ENCODE assay signal across 7 cellular contexts in the genomic region with DNA sequence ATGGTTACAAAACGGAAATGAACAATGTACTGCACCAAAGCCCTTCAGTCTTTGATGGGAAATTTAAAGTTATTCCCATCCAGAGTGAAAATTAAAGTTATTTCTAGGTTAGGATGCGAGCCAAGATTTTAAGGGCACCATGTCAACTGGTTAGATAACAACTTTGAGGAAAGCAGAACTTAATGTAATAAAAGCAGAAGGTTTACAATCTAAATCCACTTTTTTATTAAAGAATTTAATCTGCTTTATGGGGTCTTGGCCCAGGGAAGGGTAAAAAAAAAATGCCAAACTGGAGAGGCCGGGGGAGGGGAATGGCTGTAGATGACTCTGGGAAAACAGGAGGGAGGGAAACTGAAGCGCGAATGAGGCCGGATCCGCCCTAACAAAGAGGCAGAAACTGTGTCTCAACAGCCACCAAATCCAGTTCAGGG.
DNase-seq lines count a peak whose midpoint lies in the region; ATAC-seq, FAIRE-seq and TF ChIP-seq lines count a peak whose summit lies in the region.

No MANE protein-coding gene starts in this region.

- no peaks in the 10 kb centered on the region for H3K36me3 ChIP-seq in kidney (ENCODE audit: control insufficient read depth in 1 of 2, insufficient read depth in 2 of 2, low read length in 2 of 2)
- H3K36me3 ChIP-seq in stomach smooth muscle (ENCODE audit: control insufficient read depth in 2 of 2, insufficient read depth in 2 of 2, low read length in 2 of 2): no peaks in the 10 kb centered on the region

- FAIRE-seq in kidney (lab: Jason Lieb, UNC): no peak

- no peak for TF ChIP-seq EP300 in Ishikawa (IDR thresholded peaks at IDR 0.05; ENCODE audit: borderline replicate concordance)

- peaks cover 22 to 25% of the 10 kb centered on the region in 2 donors for H3K4me1 ChIP-seq in kidney (ENCODE audit: control insufficient read depth in 1 of 2, insufficient read depth in 1 of 2, low read depth in 1 of 2, low read length in 2 of 2)
- H3K4me1 ChIP-seq in stomach smooth muscle (ENCODE audit: control insufficient read depth, insufficient read depth, low read length): peaks cover 35% of the 10 kb centered on the region

- peaks cover 9% of the 10 kb centered on the region for H3K9me3 Mint-ChIP-seq in activated naive CD8-positive, alpha-beta T cell treated with anti-CD3 and anti-CD28 coated beads, Interleukin-2, amount 10 ng/mL, durations not matched to agents 7 days and 5 days

- H3K9me3 ChIP-seq in kidney (ENCODE audit: control insufficient read depth in 1 of 2, low read length in 2 of 2) (no peaks in the 10 kb centered on the region), stomach smooth muscle (ENCODE audit: control insufficient read depth in 2 of 2, low read length in 2 of 2) (no peaks in the 10 kb centered on the region)

- H3K27me3 ChIP-seq in stomach smooth muscle (ENCODE audit: control insufficient read depth in 1 of 2, insufficient read depth in 2 of 2, low read length in 2 of 2): no peaks in the 10 kb centered on the region

- H3K9ac ChIP-seq in kidney (ENCODE audit: low read length in 2 of 2) (peak overlapping the region in 1 of 2 donors; percentile 2), stomach smooth muscle (ENCODE audit: low read length in 2 of 2) (peak overlapping the region; percentile 37 to 56)

- peak overlapping the region; percentile 74 for H3K4me3 Mint-ChIP-seq in activated naive CD8-positive, alpha-beta T cell treated with anti-CD3 and anti-CD28 coated beads, Interleukin-2, amount 10 ng/mL, durations not matched to agents 7 days and 5 days

- peaks cover 37% of the 10 kb centered on the region for H3K4me1 Mint-ChIP-seq in activated naive CD8-positive, alpha-beta T cell treated with anti-CD3 and anti-CD28 coated beads, Interleukin-2, amount 10 ng/mL, durations not matched to agents 7 days and 5 days

- peak overlapping the region; percentile 97 for H3K27ac Mint-ChIP-seq in activated naive CD8-positive, alpha-beta T cell treated with anti-CD3 and anti-CD28 coated beads, Interleukin-2, amount 10 ng/mL, durations not matched to agents 7 days and 5 days

- POLR2A ChIA-PET in activated naive CD8-positive, alpha-beta T cell treated with anti-CD3 and anti-CD28 coated beads, Interleukin-2, amount 10 ng/mL, durations not matched to agents 7 days and 5 days (lab: Charles Lee): interaction anchor here (0.6 to 2.3 kb wide), 19 partner anchors 16 to 1560 kb away, joined by 3 to 32 read pairs (median 5); a partner anchor contains a TSS

- intact Hi-C loops in kidney (cut with DNase I): no loop called here

- no peak for TF ChIP-seq RAD21 in Ishikawa (IDR thresholded peaks at IDR 0.05; ENCODE audit: low read depth)

- no peak for TF ChIP-seq CTCF in kidney (IDR thresholded peaks at IDR 0.05; ENCODE audit: borderline replicate concordance, extremely low read depth, insufficient read depth)

- ATAC-seq in activated naive CD8-positive, alpha-beta T cell treated with anti-CD3 and anti-CD28 coated beads, Interleukin-2, amount 10 ng/mL, durations not matched to agents 7 days and 5 days (ENCODE audit: low read depth): no peak
- ATAC-seq in GM19397 (IDR thresholded peaks at IDR 0.05; ENCODE audit: unreplicated experiment): no peak

- no peak for DNase-seq in activated naive CD8-positive, alpha-beta T cell treated with anti-CD3 and anti-CD28 coated beads, Interleukin-2, amount 10 ng/mL, durations not matched to agents 7 days and 5 days
- no peak for DNase-seq in kidney
- DNase-seq in NCI-H446 treated with DMSO at 0.1 percent for 48 hours (lab: John Stamatoyannopoulos, UW): no peak
- DNase-seq in NCI-H2171 treated with DMSO at 0.1 percent for 48 hours (lab: John Stamatoyannopoulos, UW): no peak

- peak overlapping the region; percentile 76 to 94 for H3K27ac ChIP-seq in kidney (ENCODE audit: low read depth in 2 of 2, low read length in 2 of 2)
- peak overlapping the region; percentile 82 for H3K27ac ChIP-seq in stomach smooth muscle (ENCODE audit: low read length)

- H3K36me3 Mint-ChIP-seq in activated naive CD8-positive, alpha-beta T cell treated with anti-CD3 and anti-CD28 coated beads, Interleukin-2, amount 10 ng/mL, durations not matched to agents 7 days and 5 days: peaks cover 21% of the 10 kb centered on the region

- H3K27me3 Mint-ChIP-seq in activated naive CD8-positive, alpha-beta T cell treated with anti-CD3 and anti-CD28 coated beads, Interleukin-2, amount 10 ng/mL, durations not matched to agents 7 days and 5 days: no peaks in the 10 kb centered on the region

- H3K4me3 ChIP-seq in kidney (ENCODE audit: low read length in 2 of 2) (peak overlapping the region; percentile 0 to 32), stomach smooth muscle (ENCODE audit: low read length in 2 of 2) (peak overlapping the region; percentile 33 to 59)

TF ChIP-seq in Ishikawa, 13 proteins besides CTCF, POLR2A, EP300 and RAD21:
- TF ChIP-seq ZBTB7A (IDR thresholded peaks at IDR 0.05; ENCODE audit: low read depth): no peak; the same call in 1 of the 2 replicates
- TF ChIP-seq EGR1 (IDR thresholded peaks at IDR 0.05): no peak
- TF ChIP-seq FOXM1 (IDR thresholded peaks at IDR 0.05; ENCODE audit: borderline replicate concordance, low read depth): no peak; the same call in 1 of the 2 replicates
- TF ChIP-seq TAF1 (IDR thresholded peaks at IDR 0.05; ENCODE audit: low read depth): no peak; the same call in 1 of the 2 replicates
- 0 out of 2 replicates have a peak, but pooled peaks have one; percentile 15 for TF ChIP-seq CREB1 (IDR thresholded peaks at IDR 0.05; ENCODE audit: low read depth)
- TF ChIP-seq, protein P1, sequence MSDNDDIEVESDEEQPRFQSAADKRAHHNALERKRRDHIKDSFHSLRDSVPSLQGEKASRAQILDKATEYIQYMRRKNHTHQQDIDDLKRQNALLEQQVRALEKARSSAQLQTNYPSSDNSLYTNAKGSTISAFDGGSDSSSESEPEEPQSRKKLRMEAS (IDR thresholded peaks at IDR 0.05): no peak; the same call in 1 of the 2 replicates
- no peak for TF ChIP-seq TEAD4 (IDR thresholded peaks at IDR 0.05)
- TF ChIP-seq TCF12 (IDR thresholded peaks at IDR 0.05; ENCODE audit: low read depth): no peak
- no peak for TF ChIP-seq YY1 (IDR thresholded peaks at IDR 0.05; ENCODE audit: low read depth)
- peak; percentile 92 for TF ChIP-seq CEBPB (IDR thresholded peaks at IDR 0.05)
- TF ChIP-seq NFIC (IDR thresholded peaks at IDR 0.05): no peak
- TF ChIP-seq, protein P2, sequence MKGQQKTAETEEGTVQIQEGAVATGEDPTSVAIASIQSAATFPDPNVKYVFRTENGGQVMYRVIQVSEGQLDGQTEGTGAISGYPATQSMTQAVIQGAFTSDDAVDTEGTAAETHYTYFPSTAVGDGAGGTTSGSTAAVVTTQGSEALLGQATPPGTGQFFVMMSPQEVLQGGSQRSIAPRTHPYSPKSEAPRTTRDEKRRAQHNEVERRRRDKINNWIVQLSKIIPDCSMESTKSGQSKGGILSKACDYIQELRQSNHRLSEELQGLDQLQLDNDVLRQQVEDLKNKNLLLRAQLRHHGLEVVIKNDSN (IDR thresholded peaks at IDR 0.05): peak; percentile 12; the same call in 1 of the 2 replicates
- TF ChIP-seq, protein P3, sequence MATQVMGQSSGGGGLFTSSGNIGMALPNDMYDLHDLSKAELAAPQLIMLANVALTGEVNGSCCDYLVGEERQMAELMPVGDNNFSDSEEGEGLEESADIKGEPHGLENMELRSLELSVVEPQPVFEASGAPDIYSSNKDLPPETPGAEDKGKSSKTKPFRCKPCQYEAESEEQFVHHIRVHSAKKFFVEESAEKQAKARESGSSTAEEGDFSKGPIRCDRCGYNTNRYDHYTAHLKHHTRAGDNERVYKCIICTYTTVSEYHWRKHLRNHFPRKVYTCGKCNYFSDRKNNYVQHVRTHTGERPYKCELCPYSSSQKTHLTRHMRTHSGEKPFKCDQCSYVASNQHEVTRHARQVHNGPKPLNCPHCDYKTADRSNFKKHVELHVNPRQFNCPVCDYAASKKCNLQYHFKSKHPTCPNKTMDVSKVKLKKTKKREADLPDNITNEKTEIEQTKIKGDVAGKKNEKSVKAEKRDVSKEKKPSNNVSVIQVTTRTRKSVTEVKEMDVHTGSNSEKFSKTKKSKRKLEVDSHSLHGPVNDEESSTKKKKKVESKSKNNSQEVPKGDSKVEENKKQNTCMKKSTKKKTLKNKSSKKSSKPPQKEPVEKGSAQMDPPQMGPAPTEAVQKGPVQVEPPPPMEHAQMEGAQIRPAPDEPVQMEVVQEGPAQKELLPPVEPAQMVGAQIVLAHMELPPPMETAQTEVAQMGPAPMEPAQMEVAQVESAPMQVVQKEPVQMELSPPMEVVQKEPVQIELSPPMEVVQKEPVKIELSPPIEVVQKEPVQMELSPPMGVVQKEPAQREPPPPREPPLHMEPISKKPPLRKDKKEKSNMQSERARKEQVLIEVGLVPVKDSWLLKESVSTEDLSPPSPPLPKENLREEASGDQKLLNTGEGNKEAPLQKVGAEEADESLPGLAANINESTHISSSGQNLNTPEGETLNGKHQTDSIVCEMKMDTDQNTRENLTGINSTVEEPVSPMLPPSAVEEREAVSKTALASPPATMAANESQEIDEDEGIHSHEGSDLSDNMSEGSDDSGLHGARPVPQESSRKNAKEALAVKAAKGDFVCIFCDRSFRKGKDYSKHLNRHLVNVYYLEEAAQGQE (IDR thresholded peaks at IDR 0.05; ENCODE audit: low read depth): no peak
